ENCODE assay signal across 1 cellular context in genomic region chr10:110379831-110380230, GRCh38.
TF ChIP-seq lines count a peak whose summit lies in the region.

No MANE protein-coding gene starts in this region.

TF ChIP-seq in WTC11, 78 proteins besides CTCF, POLR2A, EP300 and RAD21 (continued from another document):
- TF ChIP-seq ZNF219 (CRISPR knock-in tag; IDR thresholded peaks at IDR 0.05; ENCODE audit: borderline replicate concordance) = no peak
- no peak for TF ChIP-seq NR1H2 (CRISPR knock-in tag; IDR thresholded peaks at IDR 0.05)
- no peak for TF ChIP-seq CREB1 (CRISPR knock-in tag; IDR thresholded peaks at IDR 0.05)
- no peak for TF ChIP-seq MXD4 (CRISPR knock-in tag; IDR thresholded peaks at IDR 0.05; ENCODE audit: borderline replicate concordance)
- TF ChIP-seq ATF1 (CRISPR knock-in tag; IDR thresholded peaks at IDR 0.05) = no peak
- no peak for TF ChIP-seq STAT6 (CRISPR knock-in tag; conservative IDR thresholded peaks at IDR 0.05; ENCODE audit: low read depth)
- TF ChIP-seq RORB (CRISPR knock-in tag; IDR thresholded peaks at IDR 0.05) = no peak
- no peak for TF ChIP-seq IRF2 (CRISPR knock-in tag; IDR thresholded peaks at IDR 0.05; ENCODE audit: borderline replicate concordance, low read depth)
- TF ChIP-seq ELF4 (CRISPR knock-in tag; IDR thresholded peaks at IDR 0.05; ENCODE audit: low read depth) = no peak
- TF ChIP-seq, protein P1, sequence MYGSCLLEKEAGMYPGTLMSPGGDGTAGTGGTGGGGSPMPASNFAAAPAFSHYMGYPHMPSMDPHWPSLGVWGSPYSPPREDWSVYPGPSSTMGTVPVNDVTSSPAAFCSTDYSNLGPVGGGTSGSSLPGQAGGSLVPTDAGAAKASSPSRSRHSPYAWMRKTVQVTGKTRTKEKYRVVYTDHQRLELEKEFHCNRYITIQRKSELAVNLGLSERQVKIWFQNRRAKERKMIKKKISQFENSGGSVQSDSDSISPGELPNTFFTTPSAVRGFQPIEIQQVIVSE (CRISPR knock-in tag; IDR thresholded peaks at IDR 0.05; ENCODE audit: borderline replicate concordance) = no peak
- no peak for TF ChIP-seq ZNF512 (CRISPR knock-in tag; IDR thresholded peaks at IDR 0.05; ENCODE audit: borderline replicate concordance)
- no peak for TF ChIP-seq NFE2L1 (CRISPR knock-in tag; IDR thresholded peaks at IDR 0.05)
- TF ChIP-seq RELA (CRISPR knock-in tag; IDR thresholded peaks at IDR 0.05; ENCODE audit: borderline replicate concordance) = no peak
TF ChIP-seq in WTC11: peak in this region for 0.
